In the genomic region with DNA sequence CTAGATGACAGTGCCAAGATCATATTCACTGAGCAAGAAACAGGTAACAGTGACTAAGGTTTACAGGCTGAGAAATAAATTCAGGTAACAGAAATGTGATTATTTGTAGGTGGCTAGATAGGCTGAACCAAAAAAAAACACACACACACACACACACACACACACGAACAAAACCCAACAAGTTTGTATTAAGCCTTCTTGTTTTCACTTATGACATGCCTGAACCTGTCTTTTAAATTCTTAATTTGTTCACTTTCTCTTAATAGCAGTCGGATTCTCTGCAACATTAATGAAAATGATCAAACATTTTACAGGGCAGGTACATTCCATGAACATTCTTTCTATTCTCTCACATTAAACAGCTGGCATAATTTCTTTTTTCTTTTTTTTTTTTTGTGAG, we compare ENCODE assay signal across 31 cellular contexts.
"Had no signal": no experiment of that assay in that cellular context is flagged by ENCODE, and none has a peak within 500 bp of the region (broad histone marks: within the 10 kb centered on the region; RNA-seq: fewer than 3 reads in every experiment).

No MANE protein-coding gene starts in this region.

- H3K9me3 Mint-ChIP-seq: activated CD4-positive, alpha-beta memory T cell treated with anti-CD3 and anti-CD28 coated beads for 36 hours; activated CD4-positive, alpha-beta T cell treated with anti-CD3 and anti-CD28 coated beads, Interleukin-2, amount 10 ng/mL, durations not matched to agents 24 days and 14 days; activated naive CD4-positive, alpha-beta T cell treated with anti-CD3 and anti-CD28 coated beads for 36 hours; activated naive CD4-positive, alpha-beta T cell treated with anti-CD3 and anti-CD28 coated beads, Interleukin-2, amount 50 U/mL, for 24 hours; activated naive CD8-positive, alpha-beta T cell treated with anti-CD3 and anti-CD28 coated beads for 36 hours; activated naive CD8-positive, alpha-beta T cell treated with anti-CD3 and anti-CD28 coated beads, Interleukin-2, amount 50 U/mL, for 24 hours; activated T-helper 1 cell treated with anti-CD3 and anti-CD28 coated beads, Interleukin-12 subunit alpha, Interleukin-12 subunit beta, Interleukin-2, Interleukin-4 antibody, amounts not matched to agents 30 ng/mL and 10 ng/mL and 1 ng/mL, durations not matched to agents 14 hours and 24 hours and 36 hours; activated T-helper 2 cell treated with anti-CD3 and anti-CD28 coated beads, Interferon-gamma antibody, Interleukin-2, Interleukin-4, amounts not matched to agents 10 μg/mL and 5 μg/mL and 100 μg/mL, durations not matched to agents 14 hours and 24 hours and 36 hours; central memory CD8-positive, alpha-beta T cell; dendritic cell treated with granulocyte-macrophage colony-stimulating factor and Interleukin-4, amounts not matched to agents 40 ng/mL and 50 ng/mL, for 4 days; effector memory CD8-positive, alpha-beta T cell had no signal

- H3K4me1 ChIP-seq: adrenal gland, body of pancreas, esophagus muscularis mucosa, gastroesophageal sphincter had no signal

- H3K27me3 Mint-ChIP-seq: activated CD4-positive, alpha-beta T cell treated with anti-CD3 and anti-CD28 coated beads for 36 hours; activated naive CD8-positive, alpha-beta T cell treated with anti-CD3 and anti-CD28 coated beads, Interleukin-2, amount 50 U/mL, for 24 hours; central memory CD8-positive, alpha-beta T cell; dendritic cell treated with granulocyte-macrophage colony-stimulating factor and Interleukin-4, amounts not matched to agents 40 ng/mL and 50 ng/mL, for 4 days had no signal

- H3K4me3 Mint-ChIP-seq: activated CD4-positive, alpha-beta memory T cell treated with anti-CD3 and anti-CD28 coated beads for 36 hours; activated CD4-positive, alpha-beta T cell treated with anti-CD3 and anti-CD28 coated beads for 36 hours; activated CD4-positive, alpha-beta T cell treated with anti-CD3 and anti-CD28 coated beads, Interleukin-2, amount 10 ng/mL, durations not matched to agents 24 days and 14 days; activated CD8-positive, alpha-beta memory T cell treated with anti-CD3 and anti-CD28 coated beads, Interleukin-2, amount 10 ng/mL, durations not matched to agents 7 days and 5 days; activated CD8-positive, alpha-beta T cell treated with anti-CD3 and anti-CD28 coated beads, Interleukin-2, amount 10 ng/mL, durations not matched to agents 7 days and 5 days; activated naive CD4-positive, alpha-beta T cell treated with anti-CD3 and anti-CD28 coated beads for 36 hours; activated naive CD4-positive, alpha-beta T cell treated with anti-CD3 and anti-CD28 coated beads, Interleukin-2, amount 50 U/mL, for 24 hours; activated naive CD8-positive, alpha-beta T cell treated with anti-CD3 and anti-CD28 coated beads for 36 hours; activated naive CD8-positive, alpha-beta T cell treated with anti-CD3 and anti-CD28 coated beads, Interleukin-2, amount 50 U/mL, for 24 hours; activated T-helper 1 cell treated with anti-CD3 and anti-CD28 coated beads, Interleukin-12 subunit alpha, Interleukin-12 subunit beta, Interleukin-2, Interleukin-4 antibody, amounts not matched to agents 30 ng/mL and 10 ng/mL and 1 ng/mL, durations not matched to agents 14 hours and 24 hours and 36 hours; central memory CD8-positive, alpha-beta T cell; dendritic cell treated with granulocyte-macrophage colony-stimulating factor and Interleukin-4, amounts not matched to agents 40 ng/mL and 50 ng/mL, for 4 days; effector memory CD8-positive, alpha-beta T cell had no signal

- H3K4me3 ChIP-seq: adrenal gland, body of pancreas, coronary artery, dorsolateral prefrontal cortex, esophagus muscularis mucosa, gastroesophageal sphincter had no signal

- ATAC-seq: activated CD4-positive, alpha-beta T cell treated with anti-CD3 and anti-CD28 coated beads for 36 hours; activated CD8-positive, alpha-beta memory T cell treated with anti-CD3 and anti-CD28 coated beads, Interleukin-2, amount 10 ng/mL, durations not matched to agents 7 days and 5 days; activated CD8-positive, alpha-beta T cell treated with anti-CD3 and anti-CD28 coated beads, Interleukin-2, amount 10 ng/mL, durations not matched to agents 7 days and 5 days; activated naive CD8-positive, alpha-beta T cell treated with anti-CD3 and anti-CD28 coated beads, Interleukin-2, amount 50 U/mL, for 24 hours; body of pancreas; effector memory CD8-positive, alpha-beta T cell; foreskin keratinocyte; gastroesophageal sphincter had no signal

- H3K9me3 ChIP-seq: adrenal gland, body of pancreas, esophagus muscularis mucosa, gastroesophageal sphincter had no signal

- H3K36me3 Mint-ChIP-seq: activated CD4-positive, alpha-beta memory T cell treated with anti-CD3 and anti-CD28 coated beads for 36 hours; activated CD8-positive, alpha-beta memory T cell treated with anti-CD3 and anti-CD28 coated beads, Interleukin-2, amount 10 ng/mL, durations not matched to agents 7 days and 5 days; activated naive CD4-positive, alpha-beta T cell treated with anti-CD3 and anti-CD28 coated beads, Interleukin-2, amount 50 U/mL, for 24 hours; activated naive CD8-positive, alpha-beta T cell treated with anti-CD3 and anti-CD28 coated beads for 36 hours had no signal

- DNase-seq: activated CD4-positive, alpha-beta memory T cell treated with anti-CD3 and anti-CD28 coated beads for 36 hours; activated CD4-positive, alpha-beta T cell treated with anti-CD3 and anti-CD28 coated beads for 36 hours; activated CD4-positive, alpha-beta T cell treated with anti-CD3 and anti-CD28 coated beads, Interleukin-2, amount 10 ng/mL, durations not matched to agents 24 days and 14 days; activated CD4-positive, CD25-positive, alpha-beta regulatory T cell; activated CD4-positive, CD25-positive, alpha-beta regulatory T cell treated with anti-CD3 and anti-CD28 coated beads, Interleukin-2, amount 50 U/mL, for 72 hours; activated CD8-positive, alpha-beta memory T cell treated with anti-CD3 and anti-CD28 coated beads, Interleukin-2, amount 10 ng/mL, durations not matched to agents 7 days and 5 days; activated CD8-positive, alpha-beta memory T cell treated with anti-CD3 and anti-CD28 coated beads, Interleukin-2, amount 50 U/mL, for 4 hours; activated CD8-positive, alpha-beta T cell treated with anti-CD3 and anti-CD28 coated beads, Interleukin-2, amount 10 ng/mL, durations not matched to agents 7 days and 5 days; activated effector memory CD4-positive, alpha-beta T cell treated with anti-CD3 and anti-CD28 coated beads, Interleukin-2, amount 50 U/mL, for 16 hours; activated naive CD4-positive, alpha-beta T cell treated with anti-CD3 and anti-CD28 coated beads for 36 hours; activated naive CD8-positive, alpha-beta T cell treated with anti-CD3 and anti-CD28 coated beads for 36 hours; activated naive CD8-positive, alpha-beta T cell treated with anti-CD3 and anti-CD28 coated beads, Interleukin-2, amount 50 U/mL, for 24 hours; activated T-cell treated with anti-CD3 and anti-CD28 coated beads, Interleukin-2, amount 50 U/mL, for 1 hour; activated T-cell treated with anti-CD3 and anti-CD28 coated beads, Interleukin-2, amount 50 U/mL, for 48 hours; adrenal gland; amygdala; aorta; body of pancreas; dorsolateral prefrontal cortex; effector CD4-positive, alpha-beta T cell; effector memory CD8-positive, alpha-beta T cell; T-helper 2 cell had no signal

- H3K27ac ChIP-seq: adrenal gland, body of pancreas, coronary artery, dorsolateral prefrontal cortex, esophagus muscularis mucosa, foreskin keratinocyte, gastroesophageal sphincter had no signal

- H3K27me3 ChIP-seq: adrenal gland, body of pancreas, dorsolateral prefrontal cortex, esophagus muscularis mucosa, foreskin keratinocyte, gastroesophageal sphincter had no signal

- H3K36me3 ChIP-seq: adrenal gland had no signal

- H3K27ac Mint-ChIP-seq: activated CD4-positive, alpha-beta memory T cell treated with anti-CD3 and anti-CD28 coated beads for 36 hours; activated CD4-positive, alpha-beta T cell treated with anti-CD3 and anti-CD28 coated beads for 36 hours; activated CD4-positive, alpha-beta T cell treated with anti-CD3 and anti-CD28 coated beads, Interleukin-2, amount 10 ng/mL, durations not matched to agents 24 days and 14 days; activated CD8-positive, alpha-beta memory T cell treated with anti-CD3 and anti-CD28 coated beads, Interleukin-2, amount 10 ng/mL, durations not matched to agents 7 days and 5 days; activated CD8-positive, alpha-beta T cell treated with anti-CD3 and anti-CD28 coated beads, Interleukin-2, amount 10 ng/mL, durations not matched to agents 7 days and 5 days; activated naive CD4-positive, alpha-beta T cell treated with anti-CD3 and anti-CD28 coated beads for 36 hours; activated naive CD4-positive, alpha-beta T cell treated with anti-CD3 and anti-CD28 coated beads, Interleukin-2, amount 50 U/mL, for 24 hours; activated naive CD8-positive, alpha-beta T cell treated with anti-CD3 and anti-CD28 coated beads for 36 hours; activated naive CD8-positive, alpha-beta T cell treated with anti-CD3 and anti-CD28 coated beads, Interleukin-2, amount 50 U/mL, for 24 hours; activated T-helper 1 cell treated with anti-CD3 and anti-CD28 coated beads, Interleukin-12 subunit alpha, Interleukin-12 subunit beta, Interleukin-2, Interleukin-4 antibody, amounts not matched to agents 30 ng/mL and 10 ng/mL and 1 ng/mL, durations not matched to agents 14 hours and 24 hours and 36 hours; activated T-helper 2 cell treated with anti-CD3 and anti-CD28 coated beads, Interferon-gamma antibody, Interleukin-2, Interleukin-4, amounts not matched to agents 10 μg/mL and 5 μg/mL and 100 μg/mL, durations not matched to agents 14 hours and 24 hours and 36 hours; dendritic cell treated with granulocyte-macrophage colony-stimulating factor and Interleukin-4, amounts not matched to agents 40 ng/mL and 50 ng/mL, for 4 days; effector memory CD8-positive, alpha-beta T cell had no signal

- H3K4me1 Mint-ChIP-seq: activated CD4-positive, alpha-beta T cell treated with anti-CD3 and anti-CD28 coated beads for 36 hours; activated CD4-positive, alpha-beta T cell treated with anti-CD3 and anti-CD28 coated beads, Interleukin-2, amount 10 ng/mL, durations not matched to agents 24 days and 14 days; activated CD8-positive, alpha-beta memory T cell treated with anti-CD3 and anti-CD28 coated beads, Interleukin-2, amount 10 ng/mL, durations not matched to agents 7 days and 5 days; activated naive CD4-positive, alpha-beta T cell treated with anti-CD3 and anti-CD28 coated beads, Interleukin-2, amount 50 U/mL, for 24 hours; activated naive CD8-positive, alpha-beta T cell treated with anti-CD3 and anti-CD28 coated beads for 36 hours; activated naive CD8-positive, alpha-beta T cell treated with anti-CD3 and anti-CD28 coated beads, Interleukin-2, amount 50 U/mL, for 24 hours; central memory CD8-positive, alpha-beta T cell had no signal
